In genomic region chr16:53503270-53503911, GRCh38 we compare ENCODE assay signal across 8 cellular contexts. TPM values are rescaled to one million over a fixed set of nuclear protein-coding genes. Genes with fewer than 3 reads are reported as not detected.
DNase-seq lines count a peak whose midpoint lies in the region; ATAC-seq and TF ChIP-seq lines count a peak whose summit lies in the region.

No MANE protein-coding gene starts in this region.

- H3K4me3 ChIP-seq in GM06990 (replicated peaks; ENCODE audit: low read depth, low read length), result peak overlapping the region; percentile 83
- peak overlapping the region; percentile 77 for H3K4me3 ChIP-seq in NB4 (ENCODE audit: low read depth, low read length)
- H3K4me3 ChIP-seq in gastroesophageal sphincter, result peak overlapping the region; percentile 99 to 100
- peak overlapping the region; percentile 78 to 85 for H3K4me3 ChIP-seq in neutrophil (ENCODE audit: low read depth in 1 of 2, low read length in 1 of 2)

- ATAC-seq in HG02571 (IDR thresholded peaks at IDR 0.05; ENCODE audit: unreplicated experiment) (peak; percentile 96), gastroesophageal sphincter (peak; percentile 96)

- H3K27ac ChIP-seq in gastroesophageal sphincter, result peak overlapping the region; percentile 92 to 98 (median 92)
- peak overlapping the region; percentile 90 for H3K27ac ChIP-seq in neutrophil
- H3K27ac ChIP-seq in substantia nigra (ENCODE audit: low read depth, low read length, poor library complexity, severe bottlenecking), result peak overlapping the region; percentile 90

- no peaks in the 10 kb centered on the region for H3K27me3 ChIP-seq in GM06990 (replicated peaks; ENCODE audit: control insufficient read depth, insufficient read depth, low read length)
- H3K27me3 ChIP-seq in gastroesophageal sphincter, result no peaks in the 10 kb centered on the region
- H3K27me3 ChIP-seq in neutrophil, result peaks cover 4% of the 10 kb centered on the region

- WGBS in gastroesophageal sphincter (ENCODE audit: low coverage in 1 of 2), 2 donors, result no CpG with 5 or more reads among the region's 46 CpGs

- H3K36me3 ChIP-seq in GM06990 (ENCODE audit: control insufficient read depth, insufficient read depth, low read length) (no peaks in the 10 kb centered on the region), gastroesophageal sphincter (peaks cover 0 to 6% of the 10 kb centered on the region in 2 donors), neutrophil (peaks cover 17% of the 10 kb centered on the region)

- TF ChIP-seq POLR2A in NB4 (IDR thresholded peaks at IDR 0.05; ENCODE audit: extremely low read depth, insufficient read length), result peak; percentile 79
- peak; percentile 82 to 83 for TF ChIP-seq POLR2A in gastroesophageal sphincter (IDR thresholded peaks at IDR 0.05)

- peak; percentile 98 for DNase-seq in GM06990 (ENCODE audit: extremely low read depth, insufficient read length)
- DNase-seq in NB4 (ENCODE audit: low read depth), result peak; percentile 100
- peak; percentile 100 for DNase-seq in SK-N-DZ (ENCODE audit: low spot score)
- DNase-seq in activated naive CD4-positive, alpha-beta T cell treated with anti-CD3 and anti-CD28 coated beads, Interleukin-2, amount 50 U/mL, for 16 hours, result peak; percentile 100
- peak; percentile 93 to 100 (median 100) for DNase-seq in substantia nigra (lab: John Stamatoyannopoulos, UW)

- H3K9me3 ChIP-seq in gastroesophageal sphincter, result no peaks in the 10 kb centered on the region
- no peaks in the 10 kb centered on the region for H3K9me3 ChIP-seq in neutrophil

- TF ChIP-seq CTCF in GM06990 (IDR thresholded peaks at IDR 0.05; ENCODE audit: insufficient read depth, low read length, poor library complexity, severe bottlenecking) (no peak), NB4 (IDR thresholded peaks at IDR 0.05; ENCODE audit: low read depth, low read length) (no peak), gastroesophageal sphincter (IDR thresholded peaks at IDR 0.05) (no peak), neutrophil (IDR thresholded peaks at IDR 0.05) (peak; percentile 28)

- H3K4me1 ChIP-seq in gastroesophageal sphincter (peaks cover 9 to 36% (median 22%) of the 10 kb centered on the region in 3 donors), neutrophil (ENCODE audit: control insufficient read depth in 1 of 2, insufficient read depth in 1 of 2, low read depth in 1 of 2, low read length in 1 of 2) (peaks cover 33 to 42% of the 10 kb centered on the region in 2 experiments)

- TF ChIP-seq EP300 in gastroesophageal sphincter (IDR thresholded peaks at IDR 0.05), result no peak

RNA-seq across cellular contexts. Expression of gene AKTIP, which starts 0.4 kb away (rescaled TPM):
- polyA plus RNA-seq in SK-N-DZ (2014; cell fraction: cytosol; rRNA removed), result 12.6 and 17.3 TPM in 2 replicates
- polyA plus RNA-seq in SK-N-DZ (2014; cell fraction: nucleus; rRNA removed), result 41.2 and 48.6 TPM in 2 replicates
- total RNA-seq in gastroesophageal sphincter, result 10 to 100 TPM; 53.2 to 63.6 (median 59.5) TPM

Comparison
In these comparisons a context has a peak if more than half of its experiments do, and no peak if none do; other contexts are left out.
1. Peak in every context shown above with its lines: DNase-seq, ATAC-seq, H3K4me3 ChIP-seq and H3K27ac ChIP-seq.